In genomic region chr3:65914032-65914739, GRCh38 we compare ENCODE assay signal across 16 cellular contexts.
DNase-seq lines count a peak whose midpoint lies in the region; ATAC-seq, FAIRE-seq and TF ChIP-seq lines count a peak whose summit lies in the region.
"Had no signal": no experiment of that assay in that cellular context is flagged by ENCODE, and none has a peak within 500 bp of the region (broad histone marks: within the 10 kb centered on the region; RNA-seq: fewer than 3 reads in every experiment).

No MANE protein-coding gene starts in this region.

- no peak overlapping the region for H2BK20ac ChIP-seq in H1 (ENCODE audit: low read length)

- H3K4me3 ChIP-seq in Caco-2 (ENCODE audit: low read depth, low read length), result no peak overlapping the region
- H3K4me3 ChIP-seq in H1 (ENCODE audit: extremely low read depth in 1 of 4, insufficient read depth in 2 of 4, low read depth in 3 of 4, low read length in 4 of 4), result no peak overlapping the region
- no peak overlapping the region for H3K4me3 ChIP-seq in tibial artery
- H3K4me3 ChIP-seq: gastrocnemius medialis had no signal

- FAIRE-seq in H1 (lab: Jason Lieb, UNC), result peak; percentile 58
- FAIRE-seq: colon, kidney, TTC549 had no signal

- H2AFZ ChIP-seq in H1 (ENCODE audit: low read length), result no peak overlapping the region

- no peak overlapping the region for H2AK5ac ChIP-seq in H1 (ENCODE audit: low read depth, low read length)

- H3K4me1 Mint-ChIP-seq in Caco-2 (ENCODE audit: low read depth, unreplicated experiment), result peaks cover 8% of the 10 kb centered on the region
- H3K4me1 Mint-ChIP-seq in effector memory CD8-positive, alpha-beta T cell (ENCODE audit: low read depth in 2 of 2), result no peaks in the 10 kb centered on the region
- H3K4me1 Mint-ChIP-seq: activated CD8-positive, alpha-beta memory T cell treated with anti-CD3 and anti-CD28 coated beads, Interleukin-2, amount 10 ng/mL, durations not matched to agents 7 days and 5 days; activated naive CD4-positive, alpha-beta T cell treated with anti-CD3 and anti-CD28 coated beads, Interleukin-2, amount 50 U/mL, for 24 hours had no signal

- TF ChIP-seq POLR2A in H1 (IDR thresholded peaks at IDR 0.05; ENCODE audit: control extremely low read depth in 1 of 2, low read depth in 2 of 2, low read length in 2 of 2), result no peak

- H4K5ac ChIP-seq in H1 (ENCODE audit: insufficient read length, low read depth, low read length), result no peak overlapping the region

- H3K9me3 Mint-ChIP-seq in Caco-2 (ENCODE audit: unreplicated experiment), result no peaks in the 10 kb centered on the region
- peaks cover 0 to 11% of the 10 kb centered on the region in 2 donors for H3K9me3 Mint-ChIP-seq in effector memory CD8-positive, alpha-beta T cell

- no peaks in the 10 kb centered on the region for H3K9me3 ChIP-seq in Caco-2
- H3K9me3 ChIP-seq in H1 (ENCODE audit: insufficient read depth in 2 of 2, low read depth in 1 of 2, low read length in 1 of 2), result peaks cover 2 to 8% of the 10 kb centered on the region in 2 experiments; a peak in 2 of 4 replicates
- H3K9me3 ChIP-seq in tibial artery, result peaks cover 0 to 8% (median 0%) of the 10 kb centered on the region in 3 donors
- H3K9me3 ChIP-seq: gastrocnemius medialis had no signal

- H3K27ac Mint-ChIP-seq in Caco-2 (ENCODE audit: unreplicated experiment), result no peak overlapping the region
- H3K27ac Mint-ChIP-seq in effector memory CD8-positive, alpha-beta T cell, result no peak overlapping the region
- H3K27ac Mint-ChIP-seq: activated CD8-positive, alpha-beta memory T cell treated with anti-CD3 and anti-CD28 coated beads, Interleukin-2, amount 10 ng/mL, durations not matched to agents 7 days and 5 days; activated naive CD4-positive, alpha-beta T cell treated with anti-CD3 and anti-CD28 coated beads, Interleukin-2, amount 50 U/mL, for 24 hours; CD8-positive, alpha-beta T cell had no signal

- H4K20me1 ChIP-seq in H1 (replicated peaks in 1 of 2; ENCODE audit: control insufficient read depth in 1 of 2, insufficient read depth in 2 of 2, low read length in 2 of 2), result peaks cover 0 to 2% of the 10 kb centered on the region in 2 experiments

- H3K23me2 ChIP-seq in H1 (ENCODE audit: low read depth, low read length), result no peaks in the 10 kb centered on the region; the same call in 1 of the 2 replicates

- H3K9ac ChIP-seq in H1 (replicated peaks in 1 of 4; ENCODE audit: extremely low read depth in 1 of 4, low read depth in 3 of 4, low read length in 3 of 4), result peak overlapping the region in 1 of 4 experiments; percentile 43; a peak in 1 of 7 replicates

- TF ChIP-seq RAD21 in Ishikawa (IDR thresholded peaks at IDR 0.05; ENCODE audit: low read depth) (peak; percentile 30), H1 (IDR thresholded peaks at IDR 0.05 in 1 of 2, conservative IDR thresholded peaks at IDR 0.05 in 1 of 2; ENCODE audit: low read depth in 2 of 2, low read length in 2 of 2) (peak; percentile 18 to 19; a peak in 3 of 4 replicates)

- TF ChIP-seq EP300 in Ishikawa (IDR thresholded peaks at IDR 0.05; ENCODE audit: borderline replicate concordance) (no peak), H1 (IDR thresholded peaks at IDR 0.05; ENCODE audit: borderline replicate concordance in 1 of 2, low read depth in 2 of 2, low read length in 2 of 2) (no peak)

- WGBS in H1 (ENCODE audit: extremely low coverage in 1 of 2, insufficient coverage in 1 of 2, insufficient read length in 1 of 2, insufficient replicate concordance in 2 of 2, low coverage in 1 of 2, low lambda C conversion rate in 2 of 2, missing lambda C conversion rate in 1 of 2), 2 experiments, result 78% methylated on average over 5 of the region's 5 CpGs; no CpG with 5 or more reads in 1 of the 2 experiments

- no peak overlapping the region for H2BK12ac ChIP-seq in H1 (ENCODE audit: low read depth, low read length)

- no peak overlapping the region for H2BK120ac ChIP-seq in H1 (replicated peaks; ENCODE audit: low read depth, low read length)

- peaks cover 0 to 54% of the 10 kb centered on the region in 2 experiments; a peak in 3 of 4 replicates for H3K79me2 ChIP-seq in H1 (ENCODE audit: control insufficient read depth in 1 of 2, insufficient read depth in 2 of 2, low read length in 2 of 2)

- no peak overlapping the region for H3K23ac ChIP-seq in H1 (ENCODE audit: insufficient read length)

- no peak overlapping the region for H3K4me2 ChIP-seq in H1 (ENCODE audit: insufficient read depth in 1 of 2, low read depth in 2 of 2, low read length in 2 of 2)

- CTCF ChIA-PET in Caco-2 (lab: Charles Lee) (no interaction called here), H1 (lab: Charles Lee; ENCODE audit: partially characterized antibody) (interaction anchor here (0.9 to 3.0 kb wide), 19 partner anchors 9 to 234 kb away, joined by 3 to 12 read pairs (median 5); no protein-coding TSS in a partner anchor)

- peaks cover 7% of the 10 kb centered on the region for H3K36me3 Mint-ChIP-seq in Caco-2 (ENCODE audit: insufficient read depth, unreplicated experiment)
- no peaks in the 10 kb centered on the region for H3K36me3 Mint-ChIP-seq in effector memory CD8-positive, alpha-beta T cell (ENCODE audit: insufficient read depth)
- H3K36me3 Mint-ChIP-seq: activated CD8-positive, alpha-beta memory T cell treated with anti-CD3 and anti-CD28 coated beads, Interleukin-2, amount 10 ng/mL, durations not matched to agents 7 days and 5 days; activated naive CD4-positive, alpha-beta T cell treated with anti-CD3 and anti-CD28 coated beads, Interleukin-2, amount 50 U/mL, for 24 hours; CD8-positive, alpha-beta T cell had no signal

- no peak overlapping the region for H2BK15ac ChIP-seq in H1 (ENCODE audit: low read length)

- no peak overlapping the region for H4K8ac ChIP-seq in H1 (ENCODE audit: extremely low read depth, insufficient read depth, low read length)

- no peaks in the 10 kb centered on the region for H3K27me3 Mint-ChIP-seq in Caco-2 (ENCODE audit: insufficient read depth, unreplicated experiment)
- no peaks in the 10 kb centered on the region for H3K27me3 Mint-ChIP-seq in effector memory CD8-positive, alpha-beta T cell
- H3K27me3 Mint-ChIP-seq: activated CD8-positive, alpha-beta memory T cell treated with anti-CD3 and anti-CD28 coated beads, Interleukin-2, amount 10 ng/mL, durations not matched to agents 7 days and 5 days; activated naive CD4-positive, alpha-beta T cell treated with anti-CD3 and anti-CD28 coated beads, Interleukin-2, amount 50 U/mL, for 24 hours had no signal

- no peak overlapping the region for H3K4me3 Mint-ChIP-seq in Caco-2 (ENCODE audit: unreplicated experiment)
- no peak overlapping the region for H3K4me3 Mint-ChIP-seq in effector memory CD8-positive, alpha-beta T cell
- H3K4me3 Mint-ChIP-seq: activated CD8-positive, alpha-beta memory T cell treated with anti-CD3 and anti-CD28 coated beads, Interleukin-2, amount 10 ng/mL, durations not matched to agents 7 days and 5 days; activated naive CD4-positive, alpha-beta T cell treated with anti-CD3 and anti-CD28 coated beads, Interleukin-2, amount 50 U/mL, for 24 hours; CD8-positive, alpha-beta T cell; neural crest cell had no signal

- H3K79me1 ChIP-seq in H1 (ENCODE audit: low read depth, low read length), result no peaks in the 10 kb centered on the region; the same call in 1 of the 2 replicates

- H3K4ac ChIP-seq in H1 (replicated peaks; ENCODE audit: insufficient read length, low read depth, low read length), result no peak overlapping the region

- no peak overlapping the region for H4K91ac ChIP-seq in H1 (replicated peaks; ENCODE audit: insufficient read length, low read length)

- H3K56ac ChIP-seq in H1 (replicated peaks; ENCODE audit: insufficient read length, low read depth, low read length), result no peak overlapping the region

- BruUV-seq in Caco-2 (replicated peaks; lab: Mats Ljungman, UMichigan), result no TSS peak

- H3K27ac ChIP-seq in H1 (ENCODE audit: low read depth, low read length), result no peak overlapping the region
- H3K27ac ChIP-seq in tibial artery, result no peak overlapping the region
- H3K27ac ChIP-seq: gastrocnemius medialis had no signal

- no peak overlapping the region for H3K14ac ChIP-seq in H1 (ENCODE audit: insufficient read length)

- H3K36me3 ChIP-seq in Caco-2 (ENCODE audit: control insufficient read depth, insufficient read depth, low read length) (no peaks in the 10 kb centered on the region), H1 (ENCODE audit: control insufficient read depth in 2 of 4, insufficient read depth in 4 of 4, low read length in 3 of 4) (no peaks in the 10 kb centered on the region), tibial artery (no peaks in the 10 kb centered on the region)
- H3K36me3 ChIP-seq: gastrocnemius medialis had no signal

- TF ChIP-seq CTCF in Caco-2 (IDR thresholded peaks at IDR 0.05; ENCODE audit: insufficient read depth in 1 of 2, low read depth in 1 of 2, low read length in 1 of 2, severe bottlenecking in 1 of 2, unreplicated experiment in 1 of 2) (peak; percentile 11 to 48), H1 (IDR thresholded peaks at IDR 0.05; ENCODE audit: control extremely low read depth in 1 of 3, insufficient read depth in 1 of 3, low read depth in 1 of 3, low read length in 3 of 3) (peak in 2 of 3 experiments; percentile 14 to 27; a peak in 2 of 4 replicates), tibial artery (IDR thresholded peaks at IDR 0.05) (peak in 1 of 2 experiments; percentile 13)

- H2BK5ac ChIP-seq in H1 (ENCODE audit: low read depth, low read length), result no peak overlapping the region

- no peak for ATAC-seq in GM18517 (IDR thresholded peaks at IDR 0.05; ENCODE audit: unreplicated experiment)
- no peak for ATAC-seq in effector memory CD8-positive, alpha-beta T cell (replicated peaks)
- ATAC-seq: activated CD8-positive, alpha-beta memory T cell treated with anti-CD3 and anti-CD28 coated beads, Interleukin-2, amount 10 ng/mL, durations not matched to agents 7 days and 5 days; CD8-positive, alpha-beta T cell had no signal

- intact Hi-C loops in Caco-2 (cut with micrococcal nuclease; ENCODE audit: unreplicated experiment) (loop anchor here (1.0 kb wide), 2 partner anchors 39 to 224 kb away; no protein-coding TSS in a partner anchor), tibial artery (cut with DNase I; ENCODE audit: low total_unique reads) (loop anchor here (5.0 kb wide), 1 partner anchor 223 kb away; no protein-coding TSS in a partner anchor)

- H3K4me1 ChIP-seq in Caco-2, result no peaks in the 10 kb centered on the region; the same call in 1 of the 2 replicates
- H3K4me1 ChIP-seq in H1 (replicated peaks in 1 of 4; ENCODE audit: control insufficient read depth in 3 of 4, insufficient read depth in 4 of 4, low read length in 3 of 4), result peaks cover 0 to 4% (median 0%) of the 10 kb centered on the region in 4 experiments; a peak in 1 of 7 replicates
- peaks cover 0 to 8% (median 0%) of the 10 kb centered on the region in 4 donors for H3K4me1 ChIP-seq in tibial artery

- H3K27me3 ChIP-seq in Caco-2 (replicated peaks; ENCODE audit: control insufficient read depth, insufficient read depth, low read length), result no peaks in the 10 kb centered on the region
- H3K27me3 ChIP-seq in H1 (replicated peaks in 1 of 4; ENCODE audit: control insufficient read depth in 3 of 4, extremely low read depth in 1 of 4, insufficient read depth in 3 of 4, low read length in 3 of 4), result no peaks in the 10 kb centered on the region
- no peaks in the 10 kb centered on the region for H3K27me3 ChIP-seq in tibial artery
- H3K27me3 ChIP-seq: gastrocnemius medialis had no signal

- POLR2A ChIA-PET in Caco-2 (lab: Charles Lee) (no interaction called here), H1 (lab: Charles Lee; ENCODE audit: partially characterized antibody) (interaction anchor here (1.0 kb wide), 1 partner anchor 9 kb away, joined by 4 read pairs; no protein-coding TSS in a partner anchor)

- DNase-seq in Caco-2 (peak in 1 of 2 experiments; percentile 39), H1 (ENCODE audit: low read depth in 1 of 2, low spot score in 2 of 2) (no peak), myocyte (ENCODE audit: low read depth) (peak; percentile 64), tibial artery (no peak), NOMO-1 treated with DMSO at 0.1 percent for 48 hours (lab: John Stamatoyannopoulos, UW; ENCODE audit: unreplicated experiment) (no peak)
- no peak for DNase-seq in effector memory CD8-positive, alpha-beta T cell
- DNase-seq: activated CD8-positive, alpha-beta memory T cell treated with anti-CD3 and anti-CD28 coated beads, Interleukin-2, amount 10 ng/mL, durations not matched to agents 7 days and 5 days; CD8-positive, alpha-beta T cell; gastrocnemius medialis; kidney had no signal

- no peak overlapping the region for H3K18ac ChIP-seq in H1 (ENCODE audit: extremely low read depth, low read length)
